20 cellular contexts compared by ENCODE assay signal in genomic region chr9:38294561-38294960, GRCh38.
DNase-seq lines count a peak whose midpoint lies in the region; ATAC-seq, FAIRE-seq and TF ChIP-seq lines count a peak whose summit lies in the region.
"Had no signal": no experiment of that assay in that cellular context is flagged by ENCODE, and none has a peak within 500 bp of the region (broad histone marks: within the 10 kb centered on the region; RNA-seq: fewer than 3 reads in every experiment).

No MANE protein-coding gene starts in this region.

- no peak for ATAC-seq in HG03439 (IDR thresholded peaks at IDR 0.05; ENCODE audit: unreplicated experiment)
- ATAC-seq: HCT116, Right ventricle myocardium inferior had no signal

- TF ChIP-seq CTCF in bronchial epithelial cell (IDR thresholded peaks at IDR 0.05; ENCODE audit: insufficient read depth, low read length, severe bottlenecking) (no peak), prostate gland (IDR thresholded peaks at IDR 0.05) (no peak)

- 39% methylated on average over 5 of the region's 5 CpGs for WGBS in prostate gland

- peak; percentile 23 for FAIRE-seq in bronchial epithelial cell (lab: Jason Lieb, UNC)
- FAIRE-seq: GM19239, RCC 7860 had no signal

- H3K4me3 ChIP-seq in bronchial epithelial cell (ENCODE audit: low read depth, low read length) = no peak overlapping the region
- no peak overlapping the region for H3K4me3 ChIP-seq in prostate gland
- H3K4me3 ChIP-seq: MG63 had no signal

- H3K36me3 ChIP-seq in bronchial epithelial cell (ENCODE audit: control insufficient read depth, insufficient read depth, low read length) (no peaks in the 10 kb centered on the region), prostate gland (no peaks in the 10 kb centered on the region)
- H3K36me3 ChIP-seq: MG63 had no signal

- no peak for TF ChIP-seq POLR2A in prostate gland (IDR thresholded peaks at IDR 0.05)

- H3K27ac ChIP-seq in prostate gland = no peak overlapping the region
- H3K27ac ChIP-seq: 22Rv1 had no signal

- DNase-seq in DMS 273 (lab: John Stamatoyannopoulos, UW; ENCODE audit: unreplicated experiment) = peak; percentile 21
- no peak for DNase-seq in DMS 273 treated with DMSO at 0.1 percent for 48 hours (lab: John Stamatoyannopoulos, UW)
- DNase-seq in NCI-H1694 (lab: John Stamatoyannopoulos, UW) = peak; percentile 42
- no peak for DNase-seq in bronchial epithelial cell (ENCODE audit: low read depth)
- peak; percentile 43 for DNase-seq in myocyte (ENCODE audit: low read depth)
- no peak for DNase-seq in prostate gland (ENCODE audit: low spot score)
- DNase-seq in NCI-H2171 treated with DMSO at 0.1 percent for 48 hours (lab: John Stamatoyannopoulos, UW) = no peak
- DNase-seq: GF-D8, GOT3, Kasumi-1, MG63, NCI-H1048, NCI-H146, NCI-H2081 treated with DMSO at 0.1 percent for 48 hours had no signal

- no peaks in the 10 kb centered on the region for H3K4me1 ChIP-seq in prostate gland (replicated peaks)

- intact Hi-C loops in prostate gland (cut with DNase I) = no loop called here

- H3K9me3 ChIP-seq in prostate gland = no peaks in the 10 kb centered on the region
- H3K9me3 ChIP-seq: MG63 had no signal

- H3K27me3 ChIP-seq in bronchial epithelial cell (ENCODE audit: control insufficient read depth, insufficient read depth, low read length) = no peaks in the 10 kb centered on the region
- H3K27me3 ChIP-seq in prostate gland (replicated peaks; ENCODE audit: insufficient read depth) = no peaks in the 10 kb centered on the region
- H3K27me3 ChIP-seq: MG63 had no signal

Comparison
In these comparisons a context has a peak if more than half of its experiments do, and no peak if none do; other contexts are left out.
1. DNase-seq: peak in DMS 273 (single experiment), NCI-H1694 (single experiment) and myocyte (single experiment); none in DMS 273 treated with DMSO at 0.1 percent for 48 hours (single experiment), bronchial epithelial cell (single experiment), prostate gland (single experiment) and NCI-H2171 treated with DMSO at 0.1 percent for 48 hours (single experiment).